Comparison of ENCODE assay signal across 8 cellular contexts in genomic region chr2:231613655-231614558, GRCh38. TPM values are rescaled to one million over a fixed set of nuclear protein-coding genes. Genes with fewer than 3 reads are reported as not detected.
DNase-seq lines count a peak whose midpoint lies in the region; ATAC-seq and TF ChIP-seq lines count a peak whose summit lies in the region.

No MANE protein-coding gene starts in this region.

- peak; percentile 18 for TF ChIP-seq CTCF in fibroblast of villous mesenchyme (IDR thresholded peaks at IDR 0.05; ENCODE audit: insufficient read depth, low read depth, low read length)
- TF ChIP-seq CTCF in neural cell (IDR thresholded peaks at IDR 0.05; ENCODE audit: poor library complexity, severe bottlenecking) = peak; percentile 40
- TF ChIP-seq CTCF in stomach (IDR thresholded peaks at IDR 0.05) = peak in 4 of 7 experiments; percentile 12 to 46 (median 20)

- peak; percentile 20 for TF ChIP-seq RAD21 in neural cell (conservative IDR thresholded peaks at IDR 0.05)

- no peaks in the 10 kb centered on the region for H4K20me1 ChIP-seq in neural cell (ENCODE audit: insufficient read depth)

- no peaks in the 10 kb centered on the region for H3K9me2 ChIP-seq in neural cell (ENCODE audit: insufficient read depth, low read length)

- H3K79me2 ChIP-seq in neural cell (replicated peaks; ENCODE audit: insufficient read depth, low read length) = no peaks in the 10 kb centered on the region

- peak; percentile 95 for DNase-seq in DMS 273 (lab: John Stamatoyannopoulos, UW; ENCODE audit: unreplicated experiment)
- DNase-seq in RPMI7951 (ENCODE audit: low read depth) = peak; percentile 94
- DNase-seq in activated effector memory CD4-positive, alpha-beta T cell treated with anti-CD3 and anti-CD28 coated beads, Interleukin-2, amount 50 U/mL, for 16 hours = peak; percentile 92
- DNase-seq in fibroblast of villous mesenchyme (ENCODE audit: low read depth) = peak; percentile 92
- peak; percentile 87 for DNase-seq in stomach

- H3K4me3 ChIP-seq in fibroblast of villous mesenchyme (ENCODE audit: low read depth, low read length) = peak overlapping the region; percentile 50
- peak overlapping the region; percentile 61 for H3K4me3 ChIP-seq in neural cell (ENCODE audit: low read length)
- H3K4me3 ChIP-seq in stomach = peak overlapping the region; percentile 48 to 56 (median 50)

- ATAC-seq in GM19467 (IDR thresholded peaks at IDR 0.05; ENCODE audit: unreplicated experiment) = peak; percentile 53
- peak; percentile 31 for ATAC-seq in HG03575 (IDR thresholded peaks at IDR 0.05; ENCODE audit: extremely low read depth, insufficient number of reproducible peaks, low FRiP score, unreplicated experiment)

- peak overlapping the region; percentile 27 for H2AFZ ChIP-seq in neural cell (ENCODE audit: low read depth, low read length)

- no peaks in the 10 kb centered on the region for H3K27me3 ChIP-seq in neural cell (ENCODE audit: insufficient read depth, low read depth, low read length)
- H3K27me3 ChIP-seq in stomach = peaks cover 0 to 14% (median 0%) of the 10 kb centered on the region in 3 donors

- H3K36me3 ChIP-seq in neural cell (ENCODE audit: insufficient read depth, low read length) = no peaks in the 10 kb centered on the region
- H3K36me3 ChIP-seq in stomach = no peaks in the 10 kb centered on the region

- H3K9ac ChIP-seq in neural cell (ENCODE audit: low read length) = peak overlapping the region; percentile 64

- intact Hi-C loops in stomach (cut with DNase I; ENCODE audit: low total_unique reads) = loop anchor here (5.0 kb wide), 1 partner anchor 58 kb away; no protein-coding TSS in a partner anchor

- H3K9me3 ChIP-seq in neural cell (ENCODE audit: low read length) (no peaks in the 10 kb centered on the region), stomach (no peaks in the 10 kb centered on the region)

- H3K4me1 ChIP-seq in stomach = peaks cover 41 to 50% (median 46%) of the 10 kb centered on the region in 4 donors

- peak; percentile 15 for TF ChIP-seq EP300 in neural cell (conservative IDR thresholded peaks at IDR 0.05; ENCODE audit: poor library complexity, severe bottlenecking)
- no peak for TF ChIP-seq EP300 in stomach (IDR thresholded peaks at IDR 0.05)

- H3F3A ChIP-seq in neural cell (ENCODE audit: insufficient read depth, low read length, poor library complexity, severe bottlenecking) = no peaks in the 10 kb centered on the region

- H3K27ac ChIP-seq in neural cell (ENCODE audit: low read length) = peak overlapping the region; percentile 60
- H3K27ac ChIP-seq in stomach = peak overlapping the region; percentile 89 to 98 (median 96)

- no peak for TF ChIP-seq POLR2A in stomach (IDR thresholded peaks at IDR 0.05)

- WGBS in stomach, 5 donors = 1 to 2% (median 1%) methylated on average over 37 to 86 of the region's 86 CpGs

- H3K4me2 ChIP-seq in neural cell (ENCODE audit: low read length) = no peak overlapping the region

TF ChIP-seq in neural cell, 6 proteins besides CTCF, POLR2A, EP300 and RAD21:
- no peak for TF ChIP-seq EZH2 (IDR thresholded peaks at IDR 0.05; ENCODE audit: borderline replicate concordance, insufficient read depth, low read length, poor library complexity, severe bottlenecking)
- TF ChIP-seq POLR2AphosphoS5 (IDR thresholded peaks at IDR 0.05) = peak; percentile 71
- TF ChIP-seq SMC3 (conservative IDR thresholded peaks at IDR 0.05; ENCODE audit: poor library complexity) = peak; percentile 11
- TF ChIP-seq MXI1 (conservative IDR thresholded peaks at IDR 0.05; ENCODE audit: poor library complexity, severe bottlenecking) = peak; percentile 74

RNA-seq across cellular contexts. Expression of gene TEX44, which starts 21.2 kb away (rescaled TPM):
- total RNA-seq in RPMI7951 (2014; rRNA removed; shearing (Covaris generic)) = not detected in 2 replicates
- not detected in 2 replicates for total RNA-seq in fibroblast of villous mesenchyme
- polyA plus RNA-seq in neural cell = not detected in 2 replicates
- not detected in 2 replicates for polyA minus RNA-seq in neural cell
- total RNA-seq in stomach = not detected
- polyA plus RNA-seq in stomach = not detected

Comparison
In these comparisons a context has a peak if more than half of its experiments do, and no peak if none do; other contexts are left out.
1. Peak in every context shown above with its lines: DNase-seq, ATAC-seq, H3K4me3 ChIP-seq and H3K27ac ChIP-seq.